22 cellular contexts compared by ENCODE assay signal in the genomic region with DNA sequence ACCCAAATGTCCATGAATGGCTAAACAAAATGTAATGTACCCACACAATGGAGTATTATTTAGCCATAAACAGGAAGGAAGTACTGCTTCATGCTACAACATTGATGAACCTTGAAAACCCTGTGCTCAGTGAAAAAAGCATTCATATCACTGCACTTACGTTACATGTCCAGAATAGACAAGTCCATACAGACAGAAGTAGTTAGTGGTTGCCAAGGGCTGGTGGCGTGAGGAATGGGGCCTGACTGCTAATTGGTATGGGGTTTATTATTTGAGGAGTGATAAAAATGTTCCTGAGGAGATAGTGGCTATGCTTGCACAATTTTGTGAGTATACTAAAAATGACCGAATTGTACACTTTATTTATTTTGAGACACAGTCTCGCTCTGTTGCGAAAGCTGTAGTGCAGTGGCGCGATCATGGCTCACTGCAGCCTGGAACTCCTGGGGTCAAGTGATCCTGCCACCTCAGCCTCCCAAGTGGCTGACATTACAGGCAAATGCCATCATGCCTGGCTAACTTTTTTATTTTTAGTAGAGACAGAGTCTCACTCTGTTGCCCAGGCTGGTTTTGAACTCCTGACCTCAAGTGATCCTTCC. TPM values are rescaled to one million over a fixed set of nuclear protein-coding genes. Genes with fewer than 3 reads are reported as not detected.
A peak's percentile ranks its signal among the peaks of the same experiment; 100 is the strongest.
DNase-seq lines count a peak whose midpoint lies in the region; ATAC-seq, FAIRE-seq and TF ChIP-seq lines count a peak whose summit lies in the region.
"Had no signal": no experiment of that assay in that cellular context is flagged by ENCODE, and none has a peak within 500 bp of the region (broad histone marks: within the 10 kb centered on the region; RNA-seq: fewer than 3 reads in every experiment).

No MANE protein-coding gene starts in this region.

- peak; percentile 89 for DNase-seq in Karpas-422
- DNase-seq in GM12878 (ENCODE audit: low read depth, low spot score), result no peak
- DNase-seq in mesenteric fat pad (ENCODE audit: low spot score), result peak; percentile 16
- no peak for DNase-seq in NCI-H1105 treated with DMSO at 0.1 percent for 48 hours (lab: John Stamatoyannopoulos, UW)
- DNase-seq in DMS79 (lab: John Stamatoyannopoulos, UW), result no peak
- no peak for DNase-seq in hepatocyte (ENCODE audit: low spot score)
- no peak for DNase-seq in natural killer cell
- DNase-seq: 8988T, GF-D8, H7, KBM-7, NCI-H1930, NCI-H446 treated with DMSO at 0.1 percent for 48 hours, NCI-H748 treated with DMSO at 0.1 percent for 48 hours, SW 1271 had no signal

- no peaks in the 10 kb centered on the region for H3K36me3 Mint-ChIP-seq in natural killer cell

- H3K27me3 ChIP-seq in BLaER1, result no peaks in the 10 kb centered on the region
- H3K27me3 ChIP-seq in Karpas-422 (ENCODE audit: low read length), result no peaks in the 10 kb centered on the region
- H3K27me3 ChIP-seq in GM12878 (replicated peaks in 1 of 2; ENCODE audit: control insufficient read depth in 2 of 2, insufficient read depth in 2 of 2, low read length in 1 of 2), result no peaks in the 10 kb centered on the region; a peak in 2 of 4 replicates
- H3K27me3 ChIP-seq in hepatocyte, result no peaks in the 10 kb centered on the region

- H3K4me3 ChIP-seq in BLaER1 (peak overlapping the region; percentile 21; the same call in 1 of the 2 replicates), Karpas-422 (ENCODE audit: low read length) (peak overlapping the region; percentile 16; the same call in 1 of the 2 replicates), GM12878 (no peak overlapping the region), hepatocyte (no peak overlapping the region)

- peak overlapping the region; percentile 33 for H3K27ac ChIP-seq in BLaER1
- H3K27ac ChIP-seq in Karpas-422 (ENCODE audit: low read length), result peak overlapping the region; percentile 66
- H3K27ac ChIP-seq in GM12878 (ENCODE audit: control insufficient read depth, insufficient read depth), result no peak overlapping the region
- no peak overlapping the region for H3K27ac ChIP-seq in hepatocyte

- H3K27ac Mint-ChIP-seq in natural killer cell, result no peak overlapping the region

- WGBS in GM12878 (ENCODE audit: insufficient coverage, insufficient replicate concordance, low lambda C conversion rate, missing lambda C conversion rate), result 30% methylated on average over 7 of the region's 7 CpGs
- 83% methylated on average over 7 of the region's 7 CpGs for WGBS in hepatocyte (ENCODE audit: low lambda C conversion rate, missing lambda C conversion rate)

- CTCF ChIA-PET in GM12878 (lab: Yijun Ruan, JAX), result no interaction called here

- peak overlapping the region; percentile 13; the same call in 1 of the 2 replicates for H3K9ac ChIP-seq in BLaER1
- H3K9ac ChIP-seq in Karpas-422 (ENCODE audit: low read length), result no peak overlapping the region
- H3K9ac ChIP-seq in GM12878 (ENCODE audit: control insufficient read depth, insufficient read depth, low read length), result no peak overlapping the region

- H3K4me2 ChIP-seq in BLaER1 (peak overlapping the region; percentile 72), Karpas-422 (ENCODE audit: low read depth, low read length, poor library complexity, severe bottlenecking) (peak overlapping the region; percentile 44), GM12878 (ENCODE audit: control insufficient read depth, insufficient read depth) (no peak overlapping the region), hepatocyte (no peak overlapping the region)

- RAD21 ChIA-PET in GM12878 (lab: Charles Lee; ENCODE audit: unreplicated experiment), result no interaction called here

- H3K4me1 ChIP-seq in BLaER1 (peaks cover 55% of the 10 kb centered on the region), Karpas-422 (ENCODE audit: low read length) (peaks cover 57% of the 10 kb centered on the region), GM12878 (ENCODE audit: control insufficient read depth, insufficient read depth, low read length) (no peaks in the 10 kb centered on the region), hepatocyte (ENCODE audit: insufficient read depth) (no peaks in the 10 kb centered on the region)

- no peaks in the 10 kb centered on the region for H3K9me3 Mint-ChIP-seq in natural killer cell

- SMC1A ChIA-PET in GM12878 (lab: Charles Lee; ENCODE audit: uncharacterized antibody, unreplicated experiment), result no interaction called here

- H3K27me3 Mint-ChIP-seq in natural killer cell (ENCODE audit: low read depth in 2 of 2), result peaks cover 6 to 21% of the 10 kb centered on the region in 2 donors

- TF ChIP-seq CTCF in GM12878 (IDR thresholded peaks at IDR 0.05 in 2 of 3, conservative IDR thresholded peaks at IDR 0.05 in 1 of 3; ENCODE audit: control insufficient read depth in 2 of 3, extremely low read depth in 1 of 3, insufficient read depth in 1 of 3, low read depth in 3 of 3, low read length in 3 of 3) (no peak), hepatocyte (IDR thresholded peaks at IDR 0.05; ENCODE audit: poor library complexity) (no peak), natural killer cell (IDR thresholded peaks at IDR 0.05) (no peak)

- no peak for ATAC-seq in GM12878
- ATAC-seq in natural killer cell, result no peak
- ATAC-seq: Panc1 had no signal

- H4K20me1 ChIP-seq in BLaER1, result no peaks in the 10 kb centered on the region
- H4K20me1 ChIP-seq in Karpas-422 (ENCODE audit: insufficient read depth, low read depth, low read length), result no peaks in the 10 kb centered on the region
- H4K20me1 ChIP-seq in GM12878 (ENCODE audit: control insufficient read depth, insufficient read depth), result no peaks in the 10 kb centered on the region
- no peaks in the 10 kb centered on the region for H4K20me1 ChIP-seq in hepatocyte (ENCODE audit: insufficient read depth, poor library complexity, severe bottlenecking)

- H3K36me3 ChIP-seq in BLaER1, result no peaks in the 10 kb centered on the region
- H3K36me3 ChIP-seq in Karpas-422 (ENCODE audit: insufficient read depth, low read length), result no peaks in the 10 kb centered on the region
- H3K36me3 ChIP-seq in GM12878 (ENCODE audit: control insufficient read depth in 2 of 2, insufficient read depth in 2 of 2, low read length in 1 of 2), result no peaks in the 10 kb centered on the region
- H3K36me3 ChIP-seq in hepatocyte (replicated peaks; ENCODE audit: insufficient read depth, low read depth), result no peaks in the 10 kb centered on the region

- H3K9me2 ChIP-seq in Karpas-422 (replicated peaks; ENCODE audit: insufficient read depth, low read length), result no peaks in the 10 kb centered on the region
- H3K9me2 ChIP-seq in hepatocyte (replicated peaks; ENCODE audit: insufficient read depth), result no peaks in the 10 kb centered on the region

- intact Hi-C loops in GM12878 (cut with micrococcal nuclease; ENCODE audit: unreplicated experiment), result loop anchor here (2.0 kb wide), 1 partner anchor 21 kb away; no protein-coding TSS in a partner anchor
- intact Hi-C loops in natural killer cell (cut with micrococcal nuclease), result no loop called here

- H2AFZ ChIP-seq in Karpas-422 (ENCODE audit: low read length) (no peak overlapping the region), GM12878 (ENCODE audit: control insufficient read depth, low read depth, low read length) (no peak overlapping the region), hepatocyte (no peak overlapping the region)

- H3K9me3 ChIP-seq in BLaER1 (peaks cover 12% of the 10 kb centered on the region), Karpas-422 (ENCODE audit: low read length) (no peaks in the 10 kb centered on the region), GM12878 (replicated peaks; ENCODE audit: control insufficient read depth, insufficient read depth, low read length) (no peaks in the 10 kb centered on the region), hepatocyte (ENCODE audit: low read depth) (no peaks in the 10 kb centered on the region)

- no peak for TF ChIP-seq RAD21 in GM12878 (IDR thresholded peaks at IDR 0.05; ENCODE audit: insufficient read depth, low read depth, low read length)

- POLR2A ChIA-PET in GM12878 (lab: Charles Lee), result no interaction called here

- in situ Hi-C loops in GM12878 (cut with MboI), result no loop called here

- no TSS peak for BruUV-seq in GM12878 (replicated peaks; lab: Mats Ljungman, UMichigan)

- TF ChIP-seq EP300 in GM12878 (IDR thresholded peaks at IDR 0.05; ENCODE audit: borderline replicate concordance in 1 of 2, control insufficient read depth in 1 of 2, low read depth in 2 of 2, low read length in 2 of 2), result no peak

- no peaks in the 10 kb centered on the region for H3K79me2 ChIP-seq in Karpas-422 (ENCODE audit: low read length)
- no peaks in the 10 kb centered on the region for H3K79me2 ChIP-seq in GM12878 (ENCODE audit: control insufficient read depth, insufficient read depth, low read length)
- no peaks in the 10 kb centered on the region for H3K79me2 ChIP-seq in hepatocyte

- no peak for TF ChIP-seq POLR2A in GM12878 (IDR thresholded peaks at IDR 0.05; ENCODE audit: low read depth, low read length)

- H3K4me1 Mint-ChIP-seq in natural killer cell, result no peaks in the 10 kb centered on the region

- no peak overlapping the region for H3K4me3 Mint-ChIP-seq in natural killer cell

- peak; percentile 71 for FAIRE-seq in GM12878 (lab: Jason Lieb, UNC)
- FAIRE-seq: GM19239 had no signal

RNA-seq across cellular contexts. Expression of gene SYVN1, which starts 7.7 kb away (rescaled TPM):
- total RNA-seq in Karpas-422 (2014; rRNA removed; shearing (Covaris generic); ENCODE audit: low replicate concordance), result 73.6 and 118 TPM in 2 replicates
- 45.4 and 51.5 TPM in 2 replicates for total RNA-seq in GM12878 (2013; cell fraction: nucleolus; rRNA removed)
- 10.8 and 14.1 TPM in 2 replicates for total RNA-seq in GM12878 (2014; rRNA removed)
- total RNA-seq in GM12878 (2014; rRNA removed; fragmentation: Illumina TruSeq; extraction: Trizol), result 7.8 and 9.0 TPM in 2 replicates
- total RNA-seq in GM12878 (2021), result 55.0 and 63.6 TPM in 2 replicates
- polyA plus RNA-seq in GM12878 (2011; ENCODE audit: low read depth), result 66.2 TPM
- polyA plus RNA-seq in GM12878 (2011; rRNA removed), result 5.0 and 10.3 TPM in 2 replicates
- polyA plus RNA-seq in GM12878 (2011; cell fraction: cytosol; rRNA removed), result 20.2 and 35.3 TPM in 2 replicates
- polyA plus RNA-seq in GM12878 (2011; cell fraction: nucleus; rRNA removed), result 98.1 and 114 TPM in 2 replicates
- 89.5 and 98.9 TPM in 2 replicates for polyA plus RNA-seq in GM12878 (2012)
- 44.0 and 52.7 TPM in 2 replicates for polyA plus RNA-seq in GM12878 (2014; fragmentation: Illumina TruSeq; extraction: Trizol)
- 1 to 10 TPM in 1 of 2 experiments, under 1 TPM in 1; 0.79 to 2.6 TPM for polyA plus RNA-seq in GM12878 (2014; fragmentation: Nextera tagmentation; extraction: Ambion mirVana)
- polyA plus RNA-seq in GM12878 (2014; rRNA removed), result 29.7 and 36.0 TPM in 2 replicates
- 10 to 100 TPM; 26.1 to 34.6 TPM for polyA plus RNA-seq in GM12878 (2016; fragmentation: Nextera tagmentation; extraction: Ambion mirVana)
- polyA minus RNA-seq in GM12878 (2011; rRNA and poly(A)+ RNA removed), result 50.5 and 52.7 TPM in 2 replicates
- polyA minus RNA-seq in GM12878 (2011; cell fraction: cytosol; rRNA and poly(A)+ RNA removed), result 12.6 and 18.5 TPM in 2 replicates
- 36.5 and 65.0 TPM in 2 replicates for polyA minus RNA-seq in GM12878 (2011; cell fraction: nucleus; rRNA and poly(A)+ RNA removed)
- 78.8 TPM for total RNA-seq in mesenteric fat pad
- total RNA-seq in hepatocyte, result 27.3 and 27.7 TPM in 2 replicates
- 31.8 and 35.7 TPM in 2 replicates for polyA plus RNA-seq in hepatocyte
- total RNA-seq in natural killer cell, result 100 to 1,000 TPM in 1 of 3 donors, 10 to 100 TPM in 2; 72.9 to 109 (median 90.2) TPM

RNA-seq across cellular contexts. Expression of gene MRPL49, which starts 19.9 kb away (rescaled TPM):
- total RNA-seq in Karpas-422 (2014; rRNA removed; shearing (Covaris generic); ENCODE audit: low replicate concordance), result 44.5 and 65.8 TPM in 2 replicates
- 17.7 and 17.8 TPM in 2 replicates for total RNA-seq in GM12878 (2013; cell fraction: nucleolus; rRNA removed)
- total RNA-seq in GM12878 (2014; rRNA removed) (92.8 and 116 TPM in 2 replicates), GM12878 (2014; rRNA removed; fragmentation: Illumina TruSeq; extraction: Trizol) (50.2 and 54.6 TPM in 2 replicates), GM12878 (2021) (63.5 and 64.2 TPM in 2 replicates), mesenteric fat pad (26.1 TPM), hepatocyte (57.6 and 71.0 TPM in 2 replicates), natural killer cell (10 to 100 TPM; 36.8 to 37.5 (median 36.9) TPM)
- 20.0 TPM for polyA plus RNA-seq in GM12878 (2011; ENCODE audit: low read depth)
- polyA plus RNA-seq in GM12878 (2011; rRNA removed) (36.4 and 63.2 TPM in 2 replicates), GM12878 (2014; fragmentation: Illumina TruSeq; extraction: Trizol) (62.3 and 79.9 TPM in 2 replicates), GM12878 (2014; fragmentation: Nextera tagmentation; extraction: Ambion mirVana) (10 to 100 TPM; 42.0 to 49.8 TPM), GM12878 (2014; rRNA removed) (82.4 and 87.9 TPM in 2 replicates), GM12878 (2016; fragmentation: Nextera tagmentation; extraction: Ambion mirVana) (100 to 1,000 TPM; 103 to 106 TPM), hepatocyte (46.2 and 46.8 TPM in 2 replicates)
- polyA plus RNA-seq in GM12878 (2011; cell fraction: cytosol; rRNA removed), result 78.9 and 81.4 TPM in 2 replicates
- 23.2 and 25.2 TPM in 2 replicates for polyA plus RNA-seq in GM12878 (2011; cell fraction: nucleus; rRNA removed)
- polyA plus RNA-seq in GM12878 (2012), result 36.2 and 39.9 TPM in 2 replicates
- 24.2 and 53.5 TPM in 2 replicates for polyA minus RNA-seq in GM12878 (2011; rRNA and poly(A)+ RNA removed)
- 11.8 and 13.7 TPM in 2 replicates for polyA minus RNA-seq in GM12878 (2011; cell fraction: cytosol; rRNA and poly(A)+ RNA removed)
- polyA minus RNA-seq in GM12878 (2011; cell fraction: nucleus; rRNA and poly(A)+ RNA removed), result 8.9 and 15.9 TPM in 2 replicates

RNA-seq across cellular contexts. Expression of gene FAU, which starts 20.1 kb away (rescaled TPM):
- 662 and 1,340 TPM in 2 replicates for total RNA-seq in Karpas-422 (2014; rRNA removed; shearing (Covaris generic); ENCODE audit: low replicate concordance)
- 51.6 and 54.9 TPM in 2 replicates for total RNA-seq in GM12878 (2013; cell fraction: nucleolus; rRNA removed)
- total RNA-seq in GM12878 (2014; rRNA removed) (1,083 and 1,263 TPM in 2 replicates), GM12878 (2014; rRNA removed; fragmentation: Illumina TruSeq; extraction: Trizol) (948 and 983 TPM in 2 replicates), GM12878 (2021) (1,347 and 1,414 TPM in 2 replicates), mesenteric fat pad (617 TPM), hepatocyte (211 and 264 TPM in 2 replicates), natural killer cell (100 to 1,000 TPM; 724 to 977 (median 968) TPM)
- polyA plus RNA-seq in GM12878 (2011; ENCODE audit: low read depth), result 1,320 TPM
- polyA plus RNA-seq in GM12878 (2011; rRNA removed) (583 and 615 TPM in 2 replicates), GM12878 (2014; fragmentation: Illumina TruSeq; extraction: Trizol) (129 and 706 TPM in 2 replicates), GM12878 (2014; fragmentation: Nextera tagmentation; extraction: Ambion mirVana) (100 to 1,000 TPM; 332 to 611 TPM), GM12878 (2014; rRNA removed) (1,208 and 1,582 TPM in 2 replicates), GM12878 (2016; fragmentation: Nextera tagmentation; extraction: Ambion mirVana) (1,000 to 10,000 TPM in 1 of 2 experiments, 100 to 1,000 TPM in 1; 997 to 1,103 TPM), hepatocyte (434 and 462 TPM in 2 replicates)
- 882 and 1,174 TPM in 2 replicates for polyA plus RNA-seq in GM12878 (2011; cell fraction: cytosol; rRNA removed)
- polyA plus RNA-seq in GM12878 (2011; cell fraction: nucleus; rRNA removed), result 528 and 566 TPM in 2 replicates
- polyA plus RNA-seq in GM12878 (2012), result 1,474 and 2,106 TPM in 2 replicates
- polyA minus RNA-seq in GM12878 (2011; rRNA and poly(A)+ RNA removed), result 206 and 381 TPM in 2 replicates
- polyA minus RNA-seq in GM12878 (2011; cell fraction: cytosol; rRNA and poly(A)+ RNA removed), result 199 and 204 TPM in 2 replicates
- 126 and 152 TPM in 2 replicates for polyA minus RNA-seq in GM12878 (2011; cell fraction: nucleus; rRNA and poly(A)+ RNA removed)

RNA-seq across cellular contexts. Expression of gene ZNHIT2, which starts 24.5 kb away (rescaled TPM):
- 11.3 and 18.0 TPM in 2 replicates for total RNA-seq in Karpas-422 (2014; rRNA removed; shearing (Covaris generic); ENCODE audit: low replicate concordance)
- total RNA-seq in GM12878 (2013; cell fraction: nucleolus; rRNA removed), result 2.4 and 4.4 TPM in 2 replicates
- total RNA-seq in GM12878 (2014; rRNA removed) (12.9 and 20.4 TPM in 2 replicates), GM12878 (2014; rRNA removed; fragmentation: Illumina TruSeq; extraction: Trizol) (1.3 and 2.0 TPM in 2 replicates), GM12878 (2021) (15.5 TPM in 2 replicates), mesenteric fat pad (11.5 TPM), hepatocyte (8.3 and 13.5 TPM in 2 replicates), natural killer cell (1 to 10 TPM; 5.6 to 6.8 (median 6.1) TPM)
- polyA plus RNA-seq in GM12878 (2011; ENCODE audit: low read depth), result 0.93 TPM
- polyA plus RNA-seq in GM12878 (2011; rRNA removed) (0.27 and 0.88 TPM in 2 replicates), GM12878 (2014; fragmentation: Illumina TruSeq; extraction: Trizol) (0.24 TPM in 1 of 2 replicates, not detected in the other), GM12878 (2014; fragmentation: Nextera tagmentation; extraction: Ambion mirVana) (under 1 TPM in 1 of 2 experiments, not detected in 1; 0.40 TPM), GM12878 (2014; rRNA removed) (15.5 and 18.3 TPM in 2 replicates), GM12878 (2016; fragmentation: Nextera tagmentation; extraction: Ambion mirVana) (10 to 100 TPM; 17.8 to 18.7 TPM), hepatocyte (22.1 and 23.7 TPM in 2 replicates)
- polyA plus RNA-seq in GM12878 (2011; cell fraction: cytosol; rRNA removed), result 1.5 and 4.1 TPM in 2 replicates
- 2.9 and 4.6 TPM in 2 replicates for polyA plus RNA-seq in GM12878 (2011; cell fraction: nucleus; rRNA removed)
- 5.8 and 6.2 TPM in 2 replicates for polyA plus RNA-seq in GM12878 (2012)
- 1.2 and 1.5 TPM in 2 replicates for polyA minus RNA-seq in GM12878 (2011; rRNA and poly(A)+ RNA removed)
- 3.3 TPM in 2 replicates for polyA minus RNA-seq in GM12878 (2011; cell fraction: cytosol; rRNA and poly(A)+ RNA removed)
- polyA minus RNA-seq in GM12878 (2011; cell fraction: nucleus; rRNA and poly(A)+ RNA removed), result 5.0 and 11.1 TPM in 2 replicates

RNA-seq across cellular contexts. Expression of gene SPDYC, which starts 28.0 kb away (rescaled TPM):
- not detected in 2 replicates for total RNA-seq in Karpas-422 (2014; rRNA removed; shearing (Covaris generic); ENCODE audit: low replicate concordance)
- total RNA-seq in GM12878 (2013; cell fraction: nucleolus; rRNA removed), result not detected in 2 replicates
- not detected in 2 replicates for total RNA-seq in GM12878 (2014; rRNA removed)
- total RNA-seq in GM12878 (2014; rRNA removed; fragmentation: Illumina TruSeq; extraction: Trizol), result not detected in 2 replicates
- not detected in 2 replicates for total RNA-seq in GM12878 (2021)
- not detected for polyA plus RNA-seq in GM12878 (2011; ENCODE audit: low read depth)
- polyA plus RNA-seq in GM12878 (2011; rRNA removed), result not detected in 2 replicates
- polyA plus RNA-seq in GM12878 (2011; cell fraction: cytosol; rRNA removed), result not detected in 2 replicates
- not detected in 2 replicates for polyA plus RNA-seq in GM12878 (2011; cell fraction: nucleus; rRNA removed)
- polyA plus RNA-seq in GM12878 (2012), result not detected in 2 replicates
- not detected in 2 replicates for polyA plus RNA-seq in GM12878 (2014; fragmentation: Illumina TruSeq; extraction: Trizol)
- polyA plus RNA-seq in GM12878 (2014; fragmentation: Nextera tagmentation; extraction: Ambion mirVana), result not detected
- not detected in 2 replicates for polyA plus RNA-seq in GM12878 (2014; rRNA removed)
- polyA plus RNA-seq in GM12878 (2016; fragmentation: Nextera tagmentation; extraction: Ambion mirVana), result not detected
- not detected in 2 replicates for polyA minus RNA-seq in GM12878 (2011; rRNA and poly(A)+ RNA removed)
- not detected in 2 replicates for polyA minus RNA-seq in GM12878 (2011; cell fraction: cytosol; rRNA and poly(A)+ RNA removed)
- not detected in 2 replicates for polyA minus RNA-seq in GM12878 (2011; cell fraction: nucleus; rRNA and poly(A)+ RNA removed)
- total RNA-seq in mesenteric fat pad, result not detected
- not detected in 2 replicates for total RNA-seq in hepatocyte
- not detected in 2 replicates for polyA plus RNA-seq in hepatocyte
- not detected for total RNA-seq in natural killer cell
- total RNA-seq: Daoy; SK-MEL-5; T-helper 2 cell treated with Interferon-gamma antibody and Interleukin-4, amounts not matched to agents 100 ng/mL and 5 ng/mL, for 36 hours had no signal
- polyA plus RNA-seq: BJ had no signal

Comparison
In these comparisons a context has a peak if more than half of its experiments do, and no peak if none do; other contexts are left out.
1. H3K27ac ChIP-seq: peak in BLaER1 (single experiment) and Karpas-422 (single experiment); none in GM12878 (single experiment) and hepatocyte (single experiment).
2. H3K4me2 ChIP-seq: peak in BLaER1 (single experiment) and Karpas-422 (single experiment); none in GM12878 (single experiment) and hepatocyte (single experiment).
3. H3K4me3 ChIP-seq: peak in BLaER1 (single experiment) and Karpas-422 (single experiment); none in GM12878 (single experiment) and hepatocyte (single experiment).
4. DNase-seq: peak in Karpas-422 (single experiment) and mesenteric fat pad (single experiment); none in GM12878 (single experiment), NCI-H1105 treated with DMSO at 0.1 percent for 48 hours (single experiment), DMS79 (single experiment), hepatocyte (single experiment) and natural killer cell (single experiment).